17 cellular contexts compared by ENCODE assay signal in genomic region chr20:59441306-59441705, GRCh38.
DNase-seq lines count a peak whose midpoint lies in the region; FAIRE-seq and TF ChIP-seq lines count a peak whose summit lies in the region.
"Had no signal": no experiment of that assay in that cellular context is flagged by ENCODE, and none has a peak within 500 bp of the region (broad histone marks: within the 10 kb centered on the region; RNA-seq: fewer than 3 reads in every experiment).

No MANE protein-coding gene starts in this region.

- TF ChIP-seq CTCF in astrocyte (IDR thresholded peaks at IDR 0.05; ENCODE audit: insufficient read depth, low read depth, low read length) (no peak), nephron progenitor cell (IDR thresholded peaks at IDR 0.05) (no peak), vagina (IDR thresholded peaks at IDR 0.05) (no peak), dorsolateral prefrontal cortex (IDR thresholded peaks at IDR 0.05 in 54 of 56, conservative IDR thresholded peaks at IDR 0.05 in 2 of 56; ENCODE audit: low read depth in 1 of 56, partially characterized antibody in 56 of 56) (no peak)

- DNase-seq in NCI-H2171 treated with DMSO at 0.1 percent for 48 hours (lab: John Stamatoyannopoulos, UW) (peak; percentile 57), NCI-H2171 (lab: John Stamatoyannopoulos, UW) (no peak), G401 (ENCODE audit: low spot score) (peak; percentile 39), astrocyte (ENCODE audit: low read depth) (no peak), nephron progenitor cell (no peak), vagina (ENCODE audit: extremely low spot score in 2 of 2) (no peak), dorsolateral prefrontal cortex (no peak)
- DNase-seq: 8988T; AML-193; CD4-positive, CD25-positive, alpha-beta regulatory T cell; DMS79; GM23248; H7 had no signal

- no peak overlapping the region for H3K4me2 ChIP-seq in astrocyte (ENCODE audit: low read length)
- H3K4me2 ChIP-seq: BLaER1 had no signal

- no peak overlapping the region for H3K4me3 Mint-ChIP-seq in astrocyte (ENCODE audit: unreplicated experiment)
- no peak overlapping the region for H3K4me3 Mint-ChIP-seq in nephron progenitor cell
- H3K4me3 Mint-ChIP-seq: CD4-positive, CD25-positive, alpha-beta regulatory T cell; IgD-negative memory B cell had no signal

- in situ Hi-C loops in G401 (cut with HindIII; ENCODE audit: low sequenced_read_pairs): no loop called here

- intact Hi-C loops in vagina (cut with DNase I) (no loop called here), dorsolateral prefrontal cortex (cut with DNase I) (no loop called here)

- no peaks in the 10 kb centered on the region for H3K36me3 ChIP-seq in astrocyte (ENCODE audit: insufficient read depth, low read length)
- H3K36me3 ChIP-seq in vagina: no peaks in the 10 kb centered on the region
- H3K36me3 ChIP-seq: BLaER1 had no signal

- H3K9me3 ChIP-seq in astrocyte (ENCODE audit: insufficient read depth, low read depth, low read length) (no peaks in the 10 kb centered on the region), vagina (no peaks in the 10 kb centered on the region)
- H3K9me3 ChIP-seq: BLaER1 had no signal

- FAIRE-seq in astrocyte (lab: Jason Lieb, UNC): no peak
- FAIRE-seq: G401.6, GM12891 had no signal

- H3K4me3 ChIP-seq in astrocyte (ENCODE audit: insufficient read depth, low read depth, low read length) (no peak overlapping the region), vagina (no peak overlapping the region), dorsolateral prefrontal cortex (no peak overlapping the region)
- H3K4me3 ChIP-seq: BLaER1, GM23248 had no signal

- H4K20me1 ChIP-seq in astrocyte (ENCODE audit: insufficient read depth, low read length): no peaks in the 10 kb centered on the region
- H4K20me1 ChIP-seq: BLaER1 had no signal

- H3K27ac Mint-ChIP-seq in astrocyte (ENCODE audit: unreplicated experiment): peak overlapping the region; percentile 41
- peak overlapping the region; percentile 15 for H3K27ac Mint-ChIP-seq in nephron progenitor cell
- H3K27ac Mint-ChIP-seq: CD4-positive, CD25-positive, alpha-beta regulatory T cell; IgD-negative memory B cell had no signal

- no peaks in the 10 kb centered on the region for H3K4me1 Mint-ChIP-seq in astrocyte (ENCODE audit: low read depth, unreplicated experiment)
- H3K4me1 Mint-ChIP-seq in nephron progenitor cell: peaks cover 19% of the 10 kb centered on the region
- H3K4me1 Mint-ChIP-seq: CD4-positive, CD25-positive, alpha-beta regulatory T cell; IgD-negative memory B cell had no signal

- H3K27me3 Mint-ChIP-seq in astrocyte (ENCODE audit: low read depth, unreplicated experiment) (peaks cover 47% of the 10 kb centered on the region), nephron progenitor cell (ENCODE audit: low read depth, poor library complexity) (peaks cover 37% of the 10 kb centered on the region)

- H2AFZ ChIP-seq in astrocyte (ENCODE audit: low read depth, low read length): no peak overlapping the region
- H2AFZ ChIP-seq: GM23248 had no signal

- H3K9ac ChIP-seq in astrocyte (ENCODE audit: low read length): no peak overlapping the region
- H3K9ac ChIP-seq: BLaER1, GM23248 had no signal

- H3K79me2 ChIP-seq in astrocyte (ENCODE audit: insufficient read depth, low read length): no peaks in the 10 kb centered on the region

- no peaks in the 10 kb centered on the region for H3K36me3 Mint-ChIP-seq in astrocyte (ENCODE audit: low read depth, unreplicated experiment)
- H3K36me3 Mint-ChIP-seq in nephron progenitor cell (ENCODE audit: low read depth): no peaks in the 10 kb centered on the region
- H3K36me3 Mint-ChIP-seq: CD4-positive, CD25-positive, alpha-beta regulatory T cell; IgD-negative memory B cell had no signal

- H3K27ac ChIP-seq in astrocyte (ENCODE audit: low read depth, low read length) (no peak overlapping the region), vagina (no peak overlapping the region), dorsolateral prefrontal cortex (peak overlapping the region in 1 of 59 donors; percentile 43)
- H3K27ac ChIP-seq: BLaER1, GM23248 had no signal

- no peaks in the 10 kb centered on the region for H3K27me3 ChIP-seq in astrocyte (ENCODE audit: insufficient read depth, low read length)
- no peaks in the 10 kb centered on the region for H3K27me3 ChIP-seq in vagina
- H3K27me3 ChIP-seq in dorsolateral prefrontal cortex: peaks cover 0 to 57% (median 19%) of the 10 kb centered on the region in 45 donors
- H3K27me3 ChIP-seq: BLaER1 had no signal

- H3K4me1 ChIP-seq in astrocyte (ENCODE audit: insufficient read depth, low read length) (no peaks in the 10 kb centered on the region), vagina (no peaks in the 10 kb centered on the region)

- TF ChIP-seq POLR2A in vagina (IDR thresholded peaks at IDR 0.05): no peak

- no peaks in the 10 kb centered on the region for H3K9me3 Mint-ChIP-seq in astrocyte (ENCODE audit: unreplicated experiment)
- no peaks in the 10 kb centered on the region for H3K9me3 Mint-ChIP-seq in nephron progenitor cell
- H3K9me3 Mint-ChIP-seq: CD4-positive, CD25-positive, alpha-beta regulatory T cell; IgD-negative memory B cell had no signal

Comparison
In these comparisons a context has a peak if more than half of its experiments do, and no peak if none do; other contexts are left out.
1. DNase-seq: peak in NCI-H2171 treated with DMSO at 0.1 percent for 48 hours (single experiment) and G401 (single experiment); none in NCI-H2171 (single experiment), astrocyte (single experiment), nephron progenitor cell (single experiment), vagina (0 of 2) and dorsolateral prefrontal cortex (0 of 10).